Comparison of ENCODE assay signal across 28 cellular contexts in the genomic region with DNA sequence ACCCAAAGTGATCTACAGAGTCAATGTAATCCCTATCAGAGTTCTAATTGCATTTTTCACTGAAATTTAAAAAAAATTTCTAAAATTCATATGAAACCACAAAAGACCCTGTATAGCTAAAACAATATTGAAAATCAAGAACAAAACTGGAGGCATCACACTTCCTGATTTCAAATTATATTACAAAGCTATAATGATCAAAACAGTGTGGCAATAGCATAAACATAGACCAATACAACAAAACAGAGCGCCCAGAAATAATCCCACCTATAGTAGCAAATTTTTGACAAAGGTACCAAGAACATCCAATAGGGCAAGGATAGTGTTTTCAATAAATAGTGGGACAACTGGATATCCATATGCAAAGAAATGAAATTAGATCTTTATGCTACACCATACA. TPM values are rescaled to one million over a fixed set of nuclear protein-coding genes. Genes with fewer than 3 reads are reported as not detected.
A peak's percentile ranks its signal among the peaks of the same experiment; 100 is the strongest.
DNase-seq lines count a peak whose midpoint lies in the region; ATAC-seq, FAIRE-seq and TF ChIP-seq lines count a peak whose summit lies in the region.
"Had no signal": no experiment of that assay in that cellular context is flagged by ENCODE, and none has a peak within 500 bp of the region (broad histone marks: within the 10 kb centered on the region; RNA-seq: fewer than 3 reads in every experiment).

No MANE protein-coding gene starts in this region.

- no peaks in the 10 kb centered on the region for H3K9me3 ChIP-seq in HEK293 (ENCODE audit: control insufficient read depth, insufficient read depth, low read depth, low read length)
- H3K9me3 ChIP-seq in astrocyte (ENCODE audit: insufficient read depth, low read depth, low read length), result peaks cover 3% of the 10 kb centered on the region
- H3K9me3 ChIP-seq: BE2C had no signal

- no peak overlapping the region for H3K27ac ChIP-seq in HEK293 (ENCODE audit: extremely low read depth, low read depth, low read length)
- no peak overlapping the region for H3K27ac ChIP-seq in astrocyte (ENCODE audit: low read depth, low read length)
- H3K27ac ChIP-seq: BLaER1 had no signal

- CTCF ChIA-PET in HEK293 (lab: Yijun Ruan, JAX), result interaction anchor here (1.1 kb wide), 1 partner anchor 14 kb away, joined by 3 read pairs; no protein-coding TSS in a partner anchor

- H3K27me3 ChIP-seq in astrocyte (ENCODE audit: insufficient read depth, low read length), result no peaks in the 10 kb centered on the region
- H3K27me3 ChIP-seq: BE2C, BLaER1 had no signal

- TF ChIP-seq CTCF in HEK293 (tag by site-specific recombination; IDR thresholded peaks at IDR 0.05) (no peak), astrocyte (IDR thresholded peaks at IDR 0.05; ENCODE audit: insufficient read depth, low read depth, low read length) (no peak)

- H3K79me2 ChIP-seq in astrocyte (ENCODE audit: insufficient read depth, low read length), result no peaks in the 10 kb centered on the region

- DNase-seq in astrocyte (ENCODE audit: low read depth), result no peak
- DNase-seq in stimulated activated effector memory CD8-positive, alpha-beta T cell treated with anti-CD3 and anti-CD28 coated beads, Interleukin-12 subunit alpha, Interleukin-12 subunit beta, amount 100 ng/mL, for 72 hours (ENCODE audit: low spot score in 2 of 2), result no peak
- DNase-seq in T-helper 9 cell, result no peak
- DNase-seq: 8988T; ACHN; BE2C; C1 segment of cervical spinal cord; CD4-positive, alpha-beta memory T cell; CD4-positive, CD25-positive, alpha-beta regulatory T cell; CD8-positive, alpha-beta memory T cell; COR-L47; DMS 273 treated with DMSO at 0.1 percent for 48 hours; DMS153; DMS53; DMS79; DND-41; EL; GDM1 had no signal

- no peak overlapping the region for H3K4me2 ChIP-seq in astrocyte (ENCODE audit: low read length)
- H3K4me2 ChIP-seq: BLaER1 had no signal

- H3K27ac Mint-ChIP-seq in astrocyte (ENCODE audit: unreplicated experiment), result no peak overlapping the region
- H3K27ac Mint-ChIP-seq in stimulated activated effector memory CD8-positive, alpha-beta T cell treated with anti-CD3 and anti-CD28 coated beads, Interleukin-12 subunit alpha, Interleukin-12 subunit beta, amount 100 ng/mL, for 72 hours, result no peak overlapping the region
- H3K27ac Mint-ChIP-seq: CD14-positive monocyte; CD4-positive, alpha-beta memory T cell; CD4-positive, CD25-positive, alpha-beta regulatory T cell; CD8-positive, alpha-beta memory T cell had no signal

- no peaks in the 10 kb centered on the region for H3K27me3 Mint-ChIP-seq in astrocyte (ENCODE audit: low read depth, unreplicated experiment)
- H3K27me3 Mint-ChIP-seq: CD4-positive, CD25-positive, alpha-beta regulatory T cell had no signal

- no peak overlapping the region for H3K4me3 ChIP-seq in HEK293 (ENCODE audit: low read depth, low read length)
- no peak overlapping the region for H3K4me3 ChIP-seq in astrocyte (ENCODE audit: insufficient read depth, low read depth, low read length)
- H3K4me3 ChIP-seq: BLaER1, GM12878 had no signal

- no peak overlapping the region for H2AFZ ChIP-seq in astrocyte (ENCODE audit: low read depth, low read length)

- no peaks in the 10 kb centered on the region for H4K20me1 ChIP-seq in astrocyte (ENCODE audit: insufficient read depth, low read length)
- H4K20me1 ChIP-seq: BLaER1 had no signal

- POLR2A ChIA-PET in HEK293 (lab: Yijun Ruan, JAX), result no interaction called here

- H3K4me3 Mint-ChIP-seq in astrocyte (ENCODE audit: unreplicated experiment), result no peak overlapping the region
- H3K4me3 Mint-ChIP-seq in stimulated activated effector memory CD8-positive, alpha-beta T cell treated with anti-CD3 and anti-CD28 coated beads, Interleukin-12 subunit alpha, Interleukin-12 subunit beta, amount 100 ng/mL, for 72 hours, result no peak overlapping the region
- H3K4me3 Mint-ChIP-seq: CD14-positive monocyte; CD4-positive, alpha-beta memory T cell; CD4-positive, CD25-positive, alpha-beta regulatory T cell; CD8-positive, alpha-beta memory T cell had no signal

- peak; percentile 59 for FAIRE-seq in astrocyte (lab: Jason Lieb, UNC)
- FAIRE-seq: A204.1, GM12878, GM12892, GM18507 had no signal

- H3K36me3 Mint-ChIP-seq in astrocyte (ENCODE audit: low read depth, unreplicated experiment), result no peaks in the 10 kb centered on the region
- H3K36me3 Mint-ChIP-seq in stimulated activated effector memory CD8-positive, alpha-beta T cell treated with anti-CD3 and anti-CD28 coated beads, Interleukin-12 subunit alpha, Interleukin-12 subunit beta, amount 100 ng/mL, for 72 hours, result no peaks in the 10 kb centered on the region
- H3K36me3 Mint-ChIP-seq: CD14-positive monocyte; CD4-positive, CD25-positive, alpha-beta regulatory T cell had no signal

- no peaks in the 10 kb centered on the region for H3K4me1 ChIP-seq in HEK293 (ENCODE audit: control insufficient read depth, insufficient read depth, low read length)
- H3K4me1 ChIP-seq in astrocyte (ENCODE audit: insufficient read depth, low read length), result no peaks in the 10 kb centered on the region
- H3K4me1 ChIP-seq: BE2C, BLaER1 had no signal

- H3K9ac ChIP-seq in astrocyte (ENCODE audit: low read length), result no peak overlapping the region
- H3K9ac ChIP-seq: BLaER1 had no signal

- H3K4me1 Mint-ChIP-seq in astrocyte (ENCODE audit: low read depth, unreplicated experiment), result no peaks in the 10 kb centered on the region
- no peaks in the 10 kb centered on the region for H3K4me1 Mint-ChIP-seq in stimulated activated effector memory CD8-positive, alpha-beta T cell treated with anti-CD3 and anti-CD28 coated beads, Interleukin-12 subunit alpha, Interleukin-12 subunit beta, amount 100 ng/mL, for 72 hours
- H3K4me1 Mint-ChIP-seq: CD14-positive monocyte; CD4-positive, alpha-beta memory T cell; CD4-positive, CD25-positive, alpha-beta regulatory T cell; CD8-positive, alpha-beta memory T cell had no signal

- H3K9me3 Mint-ChIP-seq in astrocyte (ENCODE audit: unreplicated experiment), result peaks cover 10% of the 10 kb centered on the region
- H3K9me3 Mint-ChIP-seq in stimulated activated effector memory CD8-positive, alpha-beta T cell treated with anti-CD3 and anti-CD28 coated beads, Interleukin-12 subunit alpha, Interleukin-12 subunit beta, amount 100 ng/mL, for 72 hours, result peaks cover 8% of the 10 kb centered on the region

- H3K36me3 ChIP-seq in HEK293 (ENCODE audit: control insufficient read depth in 2 of 2, insufficient read depth in 1 of 2, low read length in 2 of 2), result no peaks in the 10 kb centered on the region
- no peaks in the 10 kb centered on the region for H3K36me3 ChIP-seq in astrocyte (ENCODE audit: insufficient read depth, low read length)
- H3K36me3 ChIP-seq: BE2C, BLaER1 had no signal

- no peak for ATAC-seq in stimulated activated effector memory CD8-positive, alpha-beta T cell treated with anti-CD3 and anti-CD28 coated beads, Interleukin-12 subunit alpha, Interleukin-12 subunit beta, amount 100 ng/mL, for 72 hours
- ATAC-seq in HG02981 (IDR thresholded peaks at IDR 0.05; ENCODE audit: unreplicated experiment), result no peak
- ATAC-seq: GM12878 had no signal

TF ChIP-seq in HEK293, 187 proteins besides CTCF, POLR2A, EP300 and RAD21 (continues in another document):
- no peak for TF ChIP-seq KLF7 (tag by site-specific recombination; IDR thresholded peaks at IDR 0.05; ENCODE audit: borderline replicate concordance)
- TF ChIP-seq PBX3 (CRISPR knock-in tag; IDR thresholded peaks at IDR 0.05), result no peak
- no peak for TF ChIP-seq GFI1B (tag by site-specific recombination; IDR thresholded peaks at IDR 0.05)
- TF ChIP-seq AEBP2 (tag by site-specific recombination; IDR thresholded peaks at IDR 0.05; ENCODE audit: borderline replicate concordance), result no peak
- TF ChIP-seq SETDB1 (IDR thresholded peaks at IDR 0.05; ENCODE audit: insufficient read length, low read length), result peak; percentile 47
- TF ChIP-seq KLF16 (tag by site-specific recombination; IDR thresholded peaks at IDR 0.05), result no peak
- TF ChIP-seq, protein P1, sequence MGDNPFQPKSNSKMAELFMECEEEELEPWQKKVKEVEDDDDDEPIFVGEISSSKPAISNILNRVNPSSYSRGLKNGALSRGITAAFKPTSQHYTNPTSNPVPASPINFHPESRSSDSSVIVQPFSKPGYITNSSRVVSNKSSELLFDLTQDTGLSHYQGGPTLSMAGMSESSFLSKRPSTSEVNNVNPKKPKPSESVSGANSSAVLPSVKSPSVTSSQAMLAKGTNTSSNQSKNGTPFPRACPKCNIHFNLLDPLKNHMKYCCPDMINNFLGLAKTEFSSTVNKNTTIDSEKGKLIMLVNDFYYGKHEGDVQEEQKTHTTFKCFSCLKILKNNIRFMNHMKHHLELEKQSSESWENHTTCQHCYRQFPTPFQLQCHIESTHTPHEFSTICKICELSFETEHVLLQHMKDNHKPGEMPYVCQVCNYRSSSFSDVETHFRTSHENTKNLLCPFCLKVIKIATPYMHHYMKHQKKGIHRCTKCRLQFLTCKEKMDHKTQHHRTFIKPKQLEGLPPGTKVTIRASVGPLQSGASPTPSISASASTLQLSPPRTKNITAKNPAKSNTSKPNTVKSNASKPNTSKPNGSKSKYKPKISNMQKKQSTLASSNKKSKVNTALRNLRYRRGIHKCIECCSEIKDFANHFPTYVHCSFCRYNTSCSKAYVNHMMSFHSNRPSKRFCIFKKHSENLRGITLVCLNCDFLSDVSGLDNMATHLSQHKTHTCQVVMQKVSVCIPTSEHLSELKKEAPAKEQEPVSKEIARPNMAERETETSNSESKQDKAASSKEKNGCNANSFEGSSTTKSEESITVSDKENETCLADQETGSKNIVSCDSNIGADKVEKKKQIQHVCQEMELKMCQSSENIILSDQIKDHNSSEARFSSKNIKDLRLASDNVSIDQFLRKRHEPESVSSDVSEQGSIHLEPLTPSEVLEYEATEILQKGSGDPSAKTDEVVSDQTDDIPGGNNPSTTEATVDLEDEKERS (tag by site-specific recombination; IDR thresholded peaks at IDR 0.05), result peak; percentile 59; the same call in 1 of the 2 replicates

RNA-seq across cellular contexts. Expression of gene PRKG2, which starts 59.4 kb away (rescaled TPM):
- total RNA-seq in astrocyte, result 0.23 and 0.29 TPM in 2 replicates
- total RNA-seq: A673, G401, GM12878 had no signal
